Comparison of ENCODE assay signal across 8 cellular contexts in the genomic region with DNA sequence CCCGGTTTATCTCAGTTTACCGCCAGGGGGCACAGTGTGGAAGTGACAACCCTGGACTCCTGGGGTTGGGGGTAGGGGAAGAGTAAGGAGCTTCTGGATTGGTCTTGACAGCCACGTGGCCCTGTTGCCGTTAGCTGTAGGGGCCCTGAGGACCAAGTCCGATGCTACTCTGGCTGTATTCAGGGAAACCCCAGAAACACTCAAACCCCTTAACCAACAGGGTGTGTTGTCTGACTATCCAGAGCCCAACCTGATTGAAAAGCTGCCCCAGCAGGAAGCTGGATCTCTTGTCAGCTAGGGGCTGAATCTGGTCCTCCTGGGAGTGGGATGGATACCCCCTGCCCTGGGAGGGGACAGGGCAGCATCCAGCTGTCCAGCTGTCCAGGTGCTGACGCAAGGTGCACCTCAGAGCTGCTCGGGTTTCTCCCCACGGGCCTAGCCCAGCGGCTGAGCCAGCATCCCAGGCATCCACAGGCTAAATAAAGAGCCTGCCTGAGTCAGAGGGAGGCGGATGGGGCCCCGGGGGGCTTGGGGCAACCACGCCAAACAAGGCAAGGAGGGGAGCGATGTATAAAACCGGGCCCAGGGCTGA. TPM values are rescaled to one million over a fixed set of nuclear protein-coding genes. Genes with fewer than 3 reads are reported as not detected.
A peak's percentile ranks its signal among the peaks of the same experiment; 100 is the strongest.
DNase-seq lines count a peak whose midpoint lies in the region; ATAC-seq and TF ChIP-seq lines count a peak whose summit lies in the region.

No MANE protein-coding gene starts in this region.

- no peak overlapping the region for H3K4me3 ChIP-seq in H7 (ENCODE audit: insufficient read depth, low read depth, low read length)
- H3K4me3 ChIP-seq in epithelial cell of esophagus (ENCODE audit: low read length), result no peak overlapping the region
- H3K4me3 ChIP-seq in transverse colon, result no peak overlapping the region

- no peak overlapping the region for H3K4me3 Mint-ChIP-seq in nephron progenitor cell

- no peaks in the 10 kb centered on the region for H3K9me3 ChIP-seq in transverse colon

- TF ChIP-seq EP300 in transverse colon (IDR thresholded peaks at IDR 0.05; ENCODE audit: low read depth), result no peak

- H3K27ac ChIP-seq in transverse colon, result peak overlapping the region; percentile 87 to 99 (median 95)

- TF ChIP-seq CTCF in epithelial cell of esophagus (IDR thresholded peaks at IDR 0.05; ENCODE audit: insufficient read depth, low read depth, low read length, missing control alignments), result peak; percentile 62
- TF ChIP-seq CTCF in nephron progenitor cell (IDR thresholded peaks at IDR 0.05), result no peak
- peak in 4 of 5 experiments; percentile 51 to 74 (median 56) for TF ChIP-seq CTCF in transverse colon (IDR thresholded peaks at IDR 0.05)

- H3K27ac Mint-ChIP-seq in nephron progenitor cell, result no peak overlapping the region

- H3K4me1 Mint-ChIP-seq in nephron progenitor cell, result peaks cover 48% of the 10 kb centered on the region

- H3K27me3 ChIP-seq in H7 (ENCODE audit: control insufficient read depth, insufficient read depth, low read length) (peaks cover 28% of the 10 kb centered on the region), transverse colon (peaks cover 46% of the 10 kb centered on the region)

- DNase-seq in COLO829 (ENCODE audit: low spot score) (peak; percentile 61), H7 (peak; percentile 96), NCI-H748 (lab: John Stamatoyannopoulos, UW; ENCODE audit: unreplicated experiment) (peak; percentile 67), epithelial cell of esophagus (ENCODE audit: low read depth) (peak; percentile 64), nephron progenitor cell (peak; percentile 78), transverse colon (peak; percentile 62)
- DNase-seq in activated CD4-positive, alpha-beta T cell treated with anti-CD3 and anti-CD28 coated beads, Interleukin-2, amount 50 U/mL, for 48 hours, result peak; percentile 65 to 75

- in situ Hi-C loops in transverse colon (cut with MboI; ENCODE audit: low pct_ligation_motif_present in 1 of 4, low pct_unique_long_range_greater_than_20kb in 1 of 4, low sequenced_read_pairs in 3 of 4), result no loop called here

- H3K4me1 ChIP-seq in transverse colon, result peaks cover 12 to 36% (median 26%) of the 10 kb centered on the region in 4 donors

- no peak for TF ChIP-seq POLR2A in transverse colon (IDR thresholded peaks at IDR 0.05)

- ATAC-seq in HG02571 (IDR thresholded peaks at IDR 0.05; ENCODE audit: unreplicated experiment), result no peak

- intact Hi-C loops in transverse colon (cut with DNase I; ENCODE audit: low total_unique reads), result no loop called here

- peaks cover 83% of the 10 kb centered on the region for H3K27me3 Mint-ChIP-seq in nephron progenitor cell (ENCODE audit: low read depth, poor library complexity)

- WGBS in transverse colon (ENCODE audit: low coverage in 1 of 2), 2 donors, result 30% methylated on average over 13 of the region's 14 CpGs; no CpG with 5 or more reads in 1 of the 2 donors

- H3K36me3 Mint-ChIP-seq in nephron progenitor cell (ENCODE audit: low read depth), result no peaks in the 10 kb centered on the region

- H3K9me3 Mint-ChIP-seq in nephron progenitor cell, result no peaks in the 10 kb centered on the region

- H3K36me3 ChIP-seq in H7 (replicated peaks; ENCODE audit: control insufficient read depth, insufficient read depth, low read length), result no peaks in the 10 kb centered on the region
- H3K36me3 ChIP-seq in transverse colon, result no peaks in the 10 kb centered on the region

RNA-seq across cellular contexts. Expression of gene GMPPA, which starts 3.1 kb away (rescaled TPM):
- total RNA-seq in H7 (2014; rRNA removed; shearing (Covaris generic)), result 53.4 and 71.7 TPM in 2 replicates
- total RNA-seq in transverse colon, result 10 to 100 TPM; 25.1 to 41.1 (median 36.4) TPM

RNA-seq across cellular contexts. Expression of gene ASIC4, which starts 18.7 kb away (rescaled TPM):
- total RNA-seq in H7 (2014; rRNA removed; shearing (Covaris generic)), result 0.07 and 1.2 TPM in 2 replicates
- not detected for total RNA-seq in transverse colon

RNA-seq across cellular contexts. Expression of gene CHPF, which starts 48.0 kb away (rescaled TPM):
- 104 and 113 TPM in 2 replicates for total RNA-seq in H7 (2014; rRNA removed; shearing (Covaris generic))
- total RNA-seq in transverse colon, result 10 to 100 TPM; 21.1 to 58.2 (median 52.1) TPM

RNA-seq across cellular contexts. Expression of gene TMEM198, which starts 48.2 kb away (rescaled TPM):
- total RNA-seq in H7 (2014; rRNA removed; shearing (Covaris generic)), result 2.9 and 4.2 TPM in 2 replicates
- 1 to 10 TPM in 3 of 4 donors, not detected in 1; 1.1 to 4.4 (median 1.2) TPM for total RNA-seq in transverse colon
